8 cellular contexts compared by ENCODE assay signal in genomic region chr5:149581192-149581861, GRCh38.
DNase-seq lines count a peak whose midpoint lies in the region; ATAC-seq lines count a peak whose summit lies in the region.

A gene with protein sequence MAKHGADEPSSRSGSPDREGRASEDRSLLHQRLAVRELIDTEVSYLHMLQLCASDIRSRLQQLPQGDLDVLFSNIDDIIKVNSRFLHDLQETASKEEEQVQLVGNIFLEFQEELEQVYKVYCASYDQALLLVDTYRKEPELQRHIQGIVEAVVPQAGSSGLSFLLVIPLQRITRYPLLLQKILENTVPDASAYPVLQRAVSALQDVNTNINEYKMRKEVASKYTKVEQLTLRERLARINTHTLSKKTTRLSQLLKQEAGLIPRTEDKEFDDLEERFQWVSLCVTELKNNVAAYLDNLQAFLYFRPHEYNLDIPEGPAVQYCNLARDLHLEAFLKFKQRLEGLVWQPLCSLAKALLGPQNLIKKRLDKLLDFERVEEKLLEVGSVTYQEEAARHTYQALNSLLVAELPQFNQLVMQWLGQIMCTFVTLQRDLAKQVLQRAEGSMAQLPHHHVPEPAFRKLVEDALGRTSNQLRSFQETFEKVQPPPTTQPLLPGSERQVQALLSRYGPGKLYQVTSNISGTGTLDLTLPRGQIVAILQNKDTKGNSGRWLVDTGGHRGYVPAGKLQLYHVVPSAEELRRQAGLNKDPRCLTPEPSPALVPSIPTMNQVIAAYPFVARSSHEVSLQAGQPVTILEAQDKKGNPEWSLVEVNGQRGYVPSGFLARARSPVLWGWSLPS (plus strand): TSS chr5:149581498. CDS start chr5:149597770, 16,272 bp downstream.

- DNase-seq in NCI-H526 (lab: John Stamatoyannopoulos, UW) (peak; percentile 51 to 79), fibroblast of gingiva (ENCODE audit: low read depth) (peak; percentile 40)
- DNase-seq in activated T-cell treated with anti-CD3 and anti-CD28 coated beads, Interleukin-2, amount 50 U/mL, for 48 hours, result peak; percentile 66 to 73
- peak; percentile 10 to 16 for DNase-seq in stimulated activated CD8-positive, alpha-beta memory T cell treated with anti-CD3 and anti-CD28 coated beads, Interleukin-7, amount 100 ng/mL, for 48 hours (ENCODE audit: extremely low read depth in 1 of 2, low read depth in 1 of 2)

- no peaks in the 10 kb centered on the region for H3K9me3 ChIP-seq in muscle layer of duodenum (ENCODE audit: control insufficient read depth in 1 of 2, low read length in 2 of 2)

- peaks cover 10 to 30% of the 10 kb centered on the region in 2 donors for H3K4me1 ChIP-seq in muscle layer of duodenum (ENCODE audit: control insufficient read depth in 1 of 2, insufficient read depth in 2 of 2, low read length in 2 of 2)

- H3K36me3 ChIP-seq in muscle layer of duodenum (ENCODE audit: control insufficient read depth in 1 of 2, insufficient read depth in 2 of 2, low read length in 2 of 2), result no peaks in the 10 kb centered on the region

- no peaks in the 10 kb centered on the region for H3K27me3 ChIP-seq in muscle layer of duodenum (ENCODE audit: low read depth, low read length)

- ATAC-seq in GM19463 (IDR thresholded peaks at IDR 0.05; ENCODE audit: unreplicated experiment), result peak; percentile 48
- ATAC-seq in HG03095 (IDR thresholded peaks at IDR 0.05; ENCODE audit: unreplicated experiment), result no peak
- no peak for ATAC-seq in GM19395 (IDR thresholded peaks at IDR 0.05; ENCODE audit: unreplicated experiment)

- H3K27ac ChIP-seq in muscle layer of duodenum (ENCODE audit: low read length), result peak within 1 kb of the TSS; percentile 86

- peak within 1 kb of the TSS; percentile 60 to 73 for H3K4me3 ChIP-seq in muscle layer of duodenum (ENCODE audit: low read depth in 1 of 2, low read length in 2 of 2)

Comparison
In these comparisons a context has a peak if more than half of its experiments do, and no peak if none do; other contexts are left out.
1. DNase-seq: peak in every context shown above with its lines; median percentile 70 in activated T-cell treated with anti-CD3 and anti-CD28 coated beads, Interleukin-2, amount 50 U/mL, for 48 hours; 65 in NCI-H526; 40 in fibroblast of gingiva; 13 in stimulated activated CD8-positive, alpha-beta memory T cell treated with anti-CD3 and anti-CD28 coated beads, Interleukin-7, amount 100 ng/mL, for 48 hours.